8 cellular contexts compared by ENCODE assay signal in genomic region chr1:145891587-145892485, GRCh38. TPM values are rescaled to one million over a fixed set of nuclear protein-coding genes. Genes with fewer than 3 reads are reported as not detected.
DNase-seq lines count a peak whose midpoint lies in the region; ATAC-seq and TF ChIP-seq lines count a peak whose summit lies in the region.

No MANE protein-coding gene starts in this region.

- peaks cover under 1% of the 10 kb centered on the region for H3K4me1 Mint-ChIP-seq in activated CD4-positive, alpha-beta T cell treated with anti-CD3 and anti-CD28 coated beads, Interleukin-2, amount 10 ng/mL, durations not matched to agents 7 days and 5 days

- 0 out of 2 replicates have a peak overlapping the region, but pooled peaks have one; percentile 35 for H3K9ac ChIP-seq in BLaER1

- no peak overlapping the region for H3K27ac ChIP-seq in BLaER1
- peak overlapping the region; percentile 66 for H3K27ac ChIP-seq in HEK293 (ENCODE audit: extremely low read depth, low read depth, low read length)
- peak overlapping the region in 57 of 59 donors; percentile 49 to 97 (median 88) for H3K27ac ChIP-seq in dorsolateral prefrontal cortex

- POLR2A ChIA-PET in HEK293 (lab: Yijun Ruan, JAX): interaction anchor here (0.6 to 2.7 kb wide), 14 partner anchors 10 to 146 kb away, joined by 3 to 41 read pairs (median 5); partner anchors contain the start of genes ANKRD34A, LIX1L, NUDT17 and PIAS3
- POLR2A ChIA-PET in activated CD4-positive, alpha-beta T cell treated with anti-CD3 and anti-CD28 coated beads, Interleukin-2, amount 10 ng/mL, durations not matched to agents 7 days and 5 days (lab: Charles Lee): interaction anchor here (0.5 kb wide), 1 partner anchor 427 kb away, joined by 3 read pairs; no protein-coding TSS in a partner anchor

- H3K27ac Mint-ChIP-seq in activated CD4-positive, alpha-beta T cell treated with anti-CD3 and anti-CD28 coated beads, Interleukin-2, amount 10 ng/mL, durations not matched to agents 7 days and 5 days: no peak overlapping the region

- H3K9me3 ChIP-seq in BLaER1: no peaks in the 10 kb centered on the region
- H3K9me3 ChIP-seq in HEK293 (ENCODE audit: control insufficient read depth, insufficient read depth, low read depth, low read length): no peaks in the 10 kb centered on the region

- TF ChIP-seq CTCF in HEK293 (tag by site-specific recombination; IDR thresholded peaks at IDR 0.05) (peak; percentile 95; the same call in 1 of the 2 replicates), dorsolateral prefrontal cortex (IDR thresholded peaks at IDR 0.05 in 54 of 56, conservative IDR thresholded peaks at IDR 0.05 in 2 of 56; ENCODE audit: low read depth in 1 of 56, partially characterized antibody in 56 of 56) (peak in 55 of 56 donors; percentile 85 to 100 (median 96))

- intact Hi-C loops in dorsolateral prefrontal cortex (cut with DNase I): loop anchor here (1.0 to 5.0 kb wide), 4 partner anchors 17 to 121 kb away; partner anchors contain the start of gene NUDT17 (in 1 of the 2)

- H3K4me3 ChIP-seq in BLaER1 (no peak overlapping the region), HEK293 (ENCODE audit: low read depth, low read length) (no peak overlapping the region), dorsolateral prefrontal cortex (peak overlapping the region in 32 of 59 donors; percentile 0 to 45 (median 20))

- H3K36me3 Mint-ChIP-seq in activated CD4-positive, alpha-beta T cell treated with anti-CD3 and anti-CD28 coated beads, Interleukin-2, amount 10 ng/mL, durations not matched to agents 7 days and 5 days (ENCODE audit: low read depth): no peaks in the 10 kb centered on the region

- H3K36me3 ChIP-seq in BLaER1: no peaks in the 10 kb centered on the region
- H3K36me3 ChIP-seq in HEK293 (ENCODE audit: control insufficient read depth in 2 of 2, insufficient read depth in 1 of 2, low read length in 2 of 2): no peaks in the 10 kb centered on the region

- peak overlapping the region; percentile 32 for H3K4me2 ChIP-seq in BLaER1

- H3K9me3 Mint-ChIP-seq in activated CD4-positive, alpha-beta T cell treated with anti-CD3 and anti-CD28 coated beads, Interleukin-2, amount 10 ng/mL, durations not matched to agents 7 days and 5 days: no peaks in the 10 kb centered on the region

- no peaks in the 10 kb centered on the region for H4K20me1 ChIP-seq in BLaER1

- ATAC-seq in GM18502 (IDR thresholded peaks at IDR 0.05; ENCODE audit: poor library complexity, unreplicated experiment): no peak

- DNase-seq in NCI-H460 (ENCODE audit: extremely low read depth, low read depth) (peak; percentile 95), dorsolateral prefrontal cortex (peak; percentile 86 to 97 (median 92)), left kidney (ENCODE audit: low read depth, low spot score) (peak; percentile 99)
- DNase-seq in activated CD4-positive, alpha-beta T cell treated with anti-CD3 and anti-CD28 coated beads, Interleukin-2, amount 10 ng/mL, durations not matched to agents 7 days and 5 days: peak; percentile 66
- peak; percentile 10 to 46 for DNase-seq in stimulated activated CD4-positive, alpha-beta T cell treated with anti-CD3 and anti-CD28 coated beads, Interleukin-15, amount 100 ng/mL, for 48 hours (ENCODE audit: low read depth in 2 of 2)

- CTCF ChIA-PET in HEK293 (lab: Yijun Ruan, JAX): interaction anchor here (0.5 to 11.9 kb wide), 41 partner anchors 9 to 144 kb away, joined by 3 to 222 read pairs (median 5); partner anchors contain the start of genes ANKRD34A, HJV, ITGA10 and LIX1L
- CTCF ChIA-PET in activated CD4-positive, alpha-beta T cell treated with anti-CD3 and anti-CD28 coated beads, Interleukin-2, amount 10 ng/mL, durations not matched to agents 7 days and 5 days (lab: Charles Lee): interaction anchor here (0.6 to 2.9 kb wide), 20 partner anchors 8 to 125 kb away, joined by 3 to 10 read pairs (median 4); partner anchors contain the start of genes NUDT17 and RBM8A

- H3K4me1 ChIP-seq in BLaER1: peaks cover 10% of the 10 kb centered on the region
- H3K4me1 ChIP-seq in HEK293 (ENCODE audit: control insufficient read depth, insufficient read depth, low read length): peaks cover 15% of the 10 kb centered on the region

- no peaks in the 10 kb centered on the region for H3K27me3 ChIP-seq in BLaER1
- H3K27me3 ChIP-seq in dorsolateral prefrontal cortex: no peaks in the 10 kb centered on the region

- H3K27me3 Mint-ChIP-seq in activated CD4-positive, alpha-beta T cell treated with anti-CD3 and anti-CD28 coated beads, Interleukin-2, amount 10 ng/mL, durations not matched to agents 7 days and 5 days: no peaks in the 10 kb centered on the region

- H3K4me3 Mint-ChIP-seq in activated CD4-positive, alpha-beta T cell treated with anti-CD3 and anti-CD28 coated beads, Interleukin-2, amount 10 ng/mL, durations not matched to agents 7 days and 5 days: no peak overlapping the region

TF ChIP-seq in HEK293, 187 proteins besides CTCF, POLR2A, EP300 and RAD21 (continues in another document):
- TF ChIP-seq YY2 (tag by site-specific recombination; IDR thresholded peaks at IDR 0.05): no peak
- TF ChIP-seq ZNF791 (tag by site-specific recombination; IDR thresholded peaks at IDR 0.05): no peak
- no peak for TF ChIP-seq ZNF280C (tag by site-specific recombination; IDR thresholded peaks at IDR 0.05)
- peak; percentile 70; the same call in 1 of the 2 replicates for TF ChIP-seq ZNF639 (tag by site-specific recombination; IDR thresholded peaks at IDR 0.05)
- TF ChIP-seq ZNF335 (tag by site-specific recombination; conservative IDR thresholded peaks at IDR 0.05): peak; percentile 96
- TF ChIP-seq ZNF391 (tag by site-specific recombination; IDR thresholded peaks at IDR 0.05; ENCODE audit: borderline replicate concordance, low read depth): peak; percentile 45; the same call in 1 of the 2 replicates
- no peak for TF ChIP-seq ZNF792 (tag by site-specific recombination; IDR thresholded peaks at IDR 0.05)

RNA-seq across cellular contexts. Expression of gene ANKRD35, which starts 6.2 kb away (rescaled TPM):
- total RNA-seq in NCI-H460 (2014; rRNA removed; shearing (Covaris generic)): not detected in 2 replicates
- not detected in 2 replicates for polyA plus RNA-seq in NCI-H460 (2014; cell fraction: nucleus; rRNA removed)
- total RNA-seq in activated CD4-positive, alpha-beta T cell treated with anti-CD3 and anti-CD28 coated beads, Interleukin-2, amount 10 ng/mL, durations not matched to agents 7 days and 5 days: under 1 TPM; 0.40 to 0.42 TPM
- total RNA-seq in dorsolateral prefrontal cortex: 10 to 100 TPM in 13 of 120 experiments, 1 to 10 TPM in 107; 2.2 to 12.7 (median 7.2) TPM

RNA-seq across cellular contexts. Expression of gene ITGA10, which starts 18.0 kb away (rescaled TPM):
- total RNA-seq in NCI-H460 (2014; rRNA removed; shearing (Covaris generic)): 0.42 and 0.72 TPM in 2 replicates
- 0.57 and 0.82 TPM in 2 replicates for polyA plus RNA-seq in NCI-H460 (2014; cell fraction: nucleus; rRNA removed)
- total RNA-seq in activated CD4-positive, alpha-beta T cell treated with anti-CD3 and anti-CD28 coated beads, Interleukin-2, amount 10 ng/mL, durations not matched to agents 7 days and 5 days: 1 to 10 TPM; 1.5 to 1.9 TPM
- 10 to 100 TPM in 14 of 120 experiments, 1 to 10 TPM in 106; 1.3 to 18.3 (median 5.9) TPM for total RNA-seq in dorsolateral prefrontal cortex

RNA-seq across cellular contexts. Expression of gene PEX11B, which starts 26.7 kb away (rescaled TPM):
- 26.5 and 29.2 TPM in 2 replicates for total RNA-seq in NCI-H460 (2014; rRNA removed; shearing (Covaris generic))
- 33.1 and 40.6 TPM in 2 replicates for polyA plus RNA-seq in NCI-H460 (2014; cell fraction: nucleus; rRNA removed)
- 10 to 100 TPM; 36.9 to 44.6 TPM for total RNA-seq in activated CD4-positive, alpha-beta T cell treated with anti-CD3 and anti-CD28 coated beads, Interleukin-2, amount 10 ng/mL, durations not matched to agents 7 days and 5 days
- total RNA-seq in dorsolateral prefrontal cortex: 10 to 100 TPM; 25.0 to 72.0 (median 54.2) TPM

RNA-seq across cellular contexts. Expression of gene PIAS3, which starts 33.0 kb away (rescaled TPM):
- 18.6 and 19.9 TPM in 2 replicates for total RNA-seq in NCI-H460 (2014; rRNA removed; shearing (Covaris generic))
- polyA plus RNA-seq in NCI-H460 (2014; cell fraction: nucleus; rRNA removed): 16.9 and 27.3 TPM in 2 replicates
- 10 to 100 TPM; 17.9 to 18.8 TPM for total RNA-seq in activated CD4-positive, alpha-beta T cell treated with anti-CD3 and anti-CD28 coated beads, Interleukin-2, amount 10 ng/mL, durations not matched to agents 7 days and 5 days
- 10 to 100 TPM; 21.8 to 43.6 (median 31.9) TPM for total RNA-seq in dorsolateral prefrontal cortex

RNA-seq across cellular contexts. Expression of gene RBM8A, which starts 35.4 kb away (rescaled TPM):
- total RNA-seq in NCI-H460 (2014; rRNA removed; shearing (Covaris generic)): 265 and 308 TPM in 2 replicates
- polyA plus RNA-seq in NCI-H460 (2014; cell fraction: nucleus; rRNA removed): 163 and 200 TPM in 2 replicates
- 100 to 1,000 TPM; 175 to 188 TPM for total RNA-seq in activated CD4-positive, alpha-beta T cell treated with anti-CD3 and anti-CD28 coated beads, Interleukin-2, amount 10 ng/mL, durations not matched to agents 7 days and 5 days
- 100 to 1,000 TPM in 24 of 120 experiments, 10 to 100 TPM in 96; 68.5 to 111 (median 91.1) TPM for total RNA-seq in dorsolateral prefrontal cortex

Comparison
In these comparisons a context has a peak if more than half of its experiments do, and no peak if none do; other contexts are left out.
1. H3K4me3 ChIP-seq: peak in dorsolateral prefrontal cortex (32 of 59); none in BLaER1 (single experiment) and HEK293 (single experiment).
2. DNase-seq: peak in every context shown above with its lines; median percentile 99 in left kidney; 95 in NCI-H460; 92 in dorsolateral prefrontal cortex; 66 in activated CD4-positive, alpha-beta T cell treated with anti-CD3 and anti-CD28 coated beads, Interleukin-2, amount 10 ng/mL, durations not matched to agents 7 days and 5 days; 28 in stimulated activated CD4-positive, alpha-beta T cell treated with anti-CD3 and anti-CD28 coated beads, Interleukin-15, amount 100 ng/mL, for 48 hours.